In the genomic region with DNA sequence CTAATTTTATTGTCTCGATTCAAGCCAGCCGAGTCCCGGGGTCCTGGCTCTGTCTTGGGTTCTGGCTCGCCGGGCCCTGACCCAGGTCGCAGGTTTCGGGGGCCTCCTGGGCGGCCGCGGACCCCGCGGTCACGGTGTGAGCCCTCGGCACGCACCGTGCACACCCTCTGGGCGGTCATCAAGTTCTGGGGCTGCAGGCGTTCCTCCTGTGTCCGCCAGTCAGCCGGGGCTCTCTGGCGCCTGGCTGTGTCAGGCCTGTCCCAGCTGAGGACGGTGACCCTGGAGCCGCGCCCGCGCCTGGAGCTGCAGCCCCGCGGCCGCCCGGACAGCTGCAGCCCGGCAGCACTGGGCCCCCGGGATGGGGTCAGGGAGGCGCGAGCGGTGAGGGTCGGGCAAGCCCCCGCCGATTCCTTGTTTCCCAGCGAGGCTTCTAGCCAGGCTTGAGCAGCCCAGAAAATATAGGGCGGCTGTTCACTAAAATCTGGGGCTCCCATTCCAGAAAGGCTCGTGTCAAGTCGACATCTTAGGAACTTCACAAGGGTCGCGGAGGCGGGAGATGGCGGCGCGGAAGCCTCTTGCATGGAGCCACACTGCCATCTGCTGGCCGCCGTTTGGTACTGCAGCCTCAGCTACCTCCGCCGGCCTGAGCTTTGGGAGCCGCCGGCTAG, we compare ENCODE assay signal across 8 cellular contexts. TPM values are rescaled to one million over a fixed set of nuclear protein-coding genes. Genes with fewer than 3 reads are reported as not detected.
DNase-seq lines count a peak whose midpoint lies in the region; ATAC-seq and TF ChIP-seq lines count a peak whose summit lies in the region.

No MANE protein-coding gene starts in this region.

- intact Hi-C loops in CD4-positive, alpha-beta T cell (cut with DNase I, micrococcal nuclease): loop anchor here (1.0 to 10.0 kb wide), 13 partner anchors 306 to 1308 kb away; a partner anchor contains a TSS

- no peaks in the 10 kb centered on the region for H3K9me3 ChIP-seq in CD4-positive, alpha-beta T cell (ENCODE audit: control insufficient read depth, low read length)
- H3K9me3 ChIP-seq in SJSA1 (replicated peaks) (no peaks in the 10 kb centered on the region), gastroesophageal sphincter (no peaks in the 10 kb centered on the region)

- H3K36me3 Mint-ChIP-seq in CD4-positive, alpha-beta T cell (ENCODE audit: low read depth): peaks cover 2% of the 10 kb centered on the region

- ATAC-seq in CD4-positive, alpha-beta T cell (ENCODE audit: poor library complexity): peak; percentile 81
- ATAC-seq in GM19455 (IDR thresholded peaks at IDR 0.05; ENCODE audit: unreplicated experiment) (peak; percentile 63), gastroesophageal sphincter (peak; percentile 65)

- DNase-seq in CD4-positive, alpha-beta T cell: peak; percentile 72 to 92 (median 79)
- peak; percentile 92 to 96 for DNase-seq in Kasumi-1 (lab: John Stamatoyannopoulos, UW)
- DNase-seq in SJSA1 (ENCODE audit: low read depth in 1 of 2, low spot score in 2 of 2): peak; percentile 78 to 87
- DNase-seq in activated gamma-delta T cell treated with anti-CD3 and anti-CD28 coated beads, Interleukin-2, amount 50 U/mL, for 16 hours (ENCODE audit: low read depth): peak; percentile 81
- peak; percentile 37 for DNase-seq in occipital lobe (lab: John Stamatoyannopoulos, UW)
- peak; percentile 80 for DNase-seq in superior temporal gyrus (ENCODE audit: extremely low spot score)

- CTCF ChIA-PET in CD4-positive, alpha-beta T cell (lab: Charles Lee): interaction anchor here (0.6 to 3.7 kb wide), 31 partner anchors 8 to 1271 kb away, joined by 3 to 51 read pairs (median 5); a partner anchor contains a TSS

- H3K4me1 Mint-ChIP-seq in CD4-positive, alpha-beta T cell (ENCODE audit: low read depth): peaks cover 46% of the 10 kb centered on the region

- peaks cover 93% of the 10 kb centered on the region for H3K27me3 Mint-ChIP-seq in CD4-positive, alpha-beta T cell

- no peak for TF ChIP-seq POLR2A in gastroesophageal sphincter (IDR thresholded peaks at IDR 0.05)

- H3K4me1 ChIP-seq in SJSA1 (replicated peaks): peaks cover 33% of the 10 kb centered on the region
- H3K4me1 ChIP-seq in gastroesophageal sphincter: peaks cover 0 to 50% (median 22%) of the 10 kb centered on the region in 3 donors

- TF ChIP-seq EP300 in gastroesophageal sphincter (IDR thresholded peaks at IDR 0.05): no peak

- H3K36me3 ChIP-seq in SJSA1: peaks cover 28% of the 10 kb centered on the region
- H3K36me3 ChIP-seq in gastroesophageal sphincter: no peaks in the 10 kb centered on the region

- peaks cover 94% of the 10 kb centered on the region for H3K27me3 ChIP-seq in CD4-positive, alpha-beta T cell (ENCODE audit: control insufficient read depth, insufficient read depth, low read length)
- H3K27me3 ChIP-seq in SJSA1 (replicated peaks) (no peaks in the 10 kb centered on the region), gastroesophageal sphincter (peaks cover 100% of the 10 kb centered on the region)

- no peaks in the 10 kb centered on the region for H3K9me3 Mint-ChIP-seq in CD4-positive, alpha-beta T cell

- H3K4me3 ChIP-seq in SJSA1 (peak overlapping the region; percentile 38), gastroesophageal sphincter (peak overlapping the region; percentile 29 to 62)

- POLR2A ChIA-PET in CD4-positive, alpha-beta T cell (lab: Charles Lee): interaction anchor here (0.6 to 1.6 kb wide), 10 partner anchors 10 to 1267 kb away, joined by 3 to 8 read pairs (median 4); no protein-coding TSS in a partner anchor

- H3K27ac Mint-ChIP-seq in CD4-positive, alpha-beta T cell: peak overlapping the region; percentile 42

- H3K4me3 Mint-ChIP-seq in CD4-positive, alpha-beta T cell: peak overlapping the region; percentile 87

- no peak overlapping the region for H3K27ac ChIP-seq in CD4-positive, alpha-beta T cell (ENCODE audit: low read depth, low read length)
- H3K27ac ChIP-seq in SJSA1 (no peak overlapping the region), gastroesophageal sphincter (peak overlapping the region in 1 of 4 donors; percentile 51)

- TF ChIP-seq CTCF in CD4-positive, alpha-beta T cell (IDR thresholded peaks at IDR 0.05): peak; percentile 100
- peak in 3 of 4 experiments; percentile 99 to 100 (median 99) for TF ChIP-seq CTCF in gastroesophageal sphincter (IDR thresholded peaks at IDR 0.05)

- 10% methylated on average over 9 of the region's 54 CpGs; no CpG with 5 or more reads in 1 of the 2 donors for WGBS in gastroesophageal sphincter (ENCODE audit: low coverage in 1 of 2), 2 donors

RNA-seq across cellular contexts. Expression of a gene that starts 4.2 kb away (rescaled TPM):
- total RNA-seq in CD4-positive, alpha-beta T cell: not detected
- total RNA-seq in SJSA1 (2014; rRNA removed; shearing (Covaris generic)): 0.09 and 2.9 TPM in 2 replicates
- total RNA-seq in gastroesophageal sphincter (1 to 10 TPM in 3 of 4 donors, under 1 TPM in 1; 0.85 to 5.1 (median 1.4) TPM), occipital lobe (not detected)

RNA-seq across cellular contexts. Expression of a gene that starts 4.7 kb away (rescaled TPM):
- not detected for total RNA-seq in CD4-positive, alpha-beta T cell
- total RNA-seq in SJSA1 (2014; rRNA removed; shearing (Covaris generic)): 7.0 and 16.3 TPM in 2 replicates
- total RNA-seq in gastroesophageal sphincter (under 1 TPM in 2 of 4 donors, not detected in 2; 0.54 to 0.89 TPM), occipital lobe (not detected)

RNA-seq across cellular contexts. Expression of a gene that starts 8.3 kb away (rescaled TPM):
- total RNA-seq in CD4-positive, alpha-beta T cell: not detected
- total RNA-seq in SJSA1 (2014; rRNA removed; shearing (Covaris generic)): 0.13 and 1.8 TPM in 2 replicates
- total RNA-seq in gastroesophageal sphincter (10 to 100 TPM in 2 of 4 donors, 1 to 10 TPM in 2; 6.4 to 22.6 (median 10.3) TPM), occipital lobe (not detected)

RNA-seq across cellular contexts. Expression of a gene that starts 13.1 kb away (rescaled TPM):
- total RNA-seq in CD4-positive, alpha-beta T cell: not detected
- total RNA-seq in SJSA1 (2014; rRNA removed; shearing (Covaris generic)): 0.79 TPM in 1 of 2 replicates, not detected in the other
- total RNA-seq in gastroesophageal sphincter (10 to 100 TPM in 1 of 4 donors, under 1 TPM in 1, not detected in 2; 0.46 to 12.7 TPM), occipital lobe (not detected)

RNA-seq across cellular contexts. Expression of a gene that starts 13.4 kb away (rescaled TPM):
- not detected for total RNA-seq in CD4-positive, alpha-beta T cell
- total RNA-seq in SJSA1 (2014; rRNA removed; shearing (Covaris generic)): 8.6 and 15.5 TPM in 2 replicates
- total RNA-seq in gastroesophageal sphincter (under 1 TPM in 1 of 4 donors, not detected in 3; 0.67 TPM), occipital lobe (not detected)

Comparison
In these comparisons a context has a peak if more than half of its experiments do, and no peak if none do; other contexts are left out.
1. DNase-seq: peak in every context shown above with its lines; median percentile 94 in Kasumi-1; 82 in SJSA1; 81 in activated gamma-delta T cell treated with anti-CD3 and anti-CD28 coated beads, Interleukin-2, amount 50 U/mL, for 16 hours; 80 in superior temporal gyrus; 79 in CD4-positive, alpha-beta T cell; 37 in occipital lobe.